8 cellular contexts compared by ENCODE assay signal in the genomic region with DNA sequence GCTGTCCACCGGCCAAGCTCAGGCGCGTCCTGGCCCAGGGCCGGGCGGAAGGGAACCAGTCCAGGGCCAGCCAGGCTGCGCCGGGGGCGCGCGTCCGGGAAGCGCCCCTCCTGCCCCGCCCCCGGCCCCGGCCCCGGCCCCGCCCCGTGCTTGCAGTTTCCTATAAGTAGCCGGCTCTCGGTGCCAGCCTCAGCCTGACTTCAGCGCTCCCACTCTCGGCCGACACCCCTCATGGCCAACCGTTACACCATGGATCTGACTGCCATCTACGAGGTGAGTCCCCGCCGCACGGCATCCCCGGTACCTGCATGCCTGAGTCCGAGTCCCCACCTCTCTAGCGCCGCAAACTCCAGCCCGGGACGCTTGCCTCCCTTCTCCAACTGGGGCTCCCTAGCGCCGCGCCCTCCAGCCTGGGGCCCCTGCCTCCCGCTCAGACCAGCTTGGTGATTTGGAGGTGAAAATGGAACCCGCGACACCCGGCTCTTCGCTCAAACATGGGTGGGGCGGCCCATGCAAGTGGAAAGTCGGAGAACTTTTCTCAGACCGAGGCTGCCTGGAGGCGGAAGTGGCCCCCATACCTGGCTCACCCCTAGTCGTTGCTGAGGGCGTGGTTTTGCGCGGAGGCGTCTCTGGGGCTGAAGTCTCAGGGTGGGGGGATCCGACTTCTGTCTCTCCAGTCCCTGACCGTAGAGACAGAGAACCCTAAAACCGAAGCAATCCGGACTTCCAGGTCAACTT. TPM values are rescaled to one million over a fixed set of nuclear protein-coding genes. Genes with fewer than 3 reads are reported as not detected.
DNase-seq lines count a peak whose midpoint lies in the region; ATAC-seq and TF ChIP-seq lines count a peak whose summit lies in the region.

Gene ZFP36, plus strand, starts transcription at position 192 of the 738 bp plus-strand sequence. Its CDS starts 58 bp downstream, at position 250.

- peaks cover 1 to 59% (median 39%) of the 10 kb centered on the region in 4 donors for H3K4me1 Mint-ChIP-seq in CD4-positive, CD25-positive, alpha-beta regulatory T cell
- peaks cover 57% of the 10 kb centered on the region for H3K4me1 Mint-ChIP-seq in GM23338

- H3K4me3 Mint-ChIP-seq in CD4-positive, CD25-positive, alpha-beta regulatory T cell, result peak within 1 kb of the TSS; percentile 95 to 99 (median 98)
- peak within 1 kb of the TSS; percentile 94 for H3K4me3 Mint-ChIP-seq in GM23338

- peaks cover 20% of the 10 kb centered on the region for H3K36me3 Mint-ChIP-seq in CD4-positive, CD25-positive, alpha-beta regulatory T cell
- peaks cover 17% of the 10 kb centered on the region; the same call in 2 of the 3 replicates for H3K36me3 Mint-ChIP-seq in GM23338 (ENCODE audit: low read depth)

- peaks cover 20% of the 10 kb centered on the region for H3K27me3 Mint-ChIP-seq in CD4-positive, CD25-positive, alpha-beta regulatory T cell
- peaks cover 45% of the 10 kb centered on the region for H3K27me3 Mint-ChIP-seq in GM23338 (ENCODE audit: insufficient read depth, low read depth, poor library complexity)

- no peaks in the 10 kb centered on the region for H3K9me2 ChIP-seq in GM23338 (ENCODE audit: insufficient read depth)

- peaks cover 4% of the 10 kb centered on the region; the same call in 1 of the 2 replicates for H4K20me1 ChIP-seq in GM23338 (replicated peaks; ENCODE audit: insufficient read depth)

- peak within 1 kb of the TSS; percentile 98 to 100 (median 99) for H3K27ac Mint-ChIP-seq in CD4-positive, CD25-positive, alpha-beta regulatory T cell
- peak within 1 kb of the TSS; percentile 92 for H3K27ac Mint-ChIP-seq in GM23338

- peaks cover 19% of the 10 kb centered on the region for H3K36me3 ChIP-seq in CD4-positive, CD25-positive, alpha-beta regulatory T cell (ENCODE audit: control insufficient read depth, insufficient read depth, low read length)
- no peaks in the 10 kb centered on the region for H3K36me3 ChIP-seq in GM23338 (ENCODE audit: insufficient read depth)

- peak; percentile 30 to 33 for ATAC-seq in CD4-positive, CD25-positive, alpha-beta regulatory T cell (ENCODE audit: low read depth in 2 of 2)
- ATAC-seq in GM23338, result peak; percentile 16
- ATAC-seq in GM18909 (IDR thresholded peaks at IDR 0.05; ENCODE audit: poor library complexity, unreplicated experiment), result no peak

- H3K4me1 ChIP-seq in CD4-positive, CD25-positive, alpha-beta regulatory T cell (ENCODE audit: control insufficient read depth, insufficient read depth, low read length, poor library complexity, severe bottlenecking), result peaks cover 82% of the 10 kb centered on the region
- peaks cover 61% of the 10 kb centered on the region for H3K4me1 ChIP-seq in GM23338 (ENCODE audit: insufficient read depth)

- H3K9me3 ChIP-seq in CD4-positive, CD25-positive, alpha-beta regulatory T cell (ENCODE audit: control insufficient read depth in 2 of 2, low read length in 2 of 2), result no peaks in the 10 kb centered on the region

- peak within 1 kb of the TSS; percentile 97 for H3K4me3 ChIP-seq in CD4-positive, CD25-positive, alpha-beta regulatory T cell (ENCODE audit: low read depth, low read length)
- H3K4me3 ChIP-seq in GM23338 (peak within 1 kb of the TSS; percentile 99), choroid plexus epithelial cell (ENCODE audit: low read depth, low read length) (peak within 1 kb of the TSS; percentile 78)

- DNase-seq in CD4-positive, CD25-positive, alpha-beta regulatory T cell, result peak; percentile 85 to 91 (median 89)
- DNase-seq in GM23338 (ENCODE audit: low spot score) (peak; percentile 83), NCI-H446 (lab: John Stamatoyannopoulos, UW) (peak; percentile 60 to 87), choroid plexus epithelial cell (ENCODE audit: low read depth) (peak; percentile 89), left kidney (ENCODE audit: low read depth, low spot score) (peak; percentile 89)
- peak; percentile 87 to 90 for DNase-seq in activated CD4-positive, alpha-beta T cell treated with anti-CD3 and anti-CD28 coated beads for 4 hours
- DNase-seq in stimulated activated CD4-positive, alpha-beta T cell treated with anti-CD3 and anti-CD28 coated beads, Interleukin-2, amount 100 ng/mL, for 24 hours, result peak; percentile 84 to 87

- H2AFZ ChIP-seq in GM23338, result no peak within 1 kb of the TSS

- no peaks in the 10 kb centered on the region for H3K27me3 ChIP-seq in CD4-positive, CD25-positive, alpha-beta regulatory T cell (ENCODE audit: control insufficient read depth, insufficient read depth, low read length)
- no peaks in the 10 kb centered on the region for H3K27me3 ChIP-seq in GM23338 (ENCODE audit: insufficient read depth)

- peak within 1 kb of the TSS; percentile 91 for H3K4me2 ChIP-seq in GM23338

- peak within 1 kb of the TSS; percentile 100 for H3K27ac ChIP-seq in CD4-positive, CD25-positive, alpha-beta regulatory T cell (ENCODE audit: insufficient read depth, low read length, poor library complexity, severe bottlenecking)
- H3K27ac ChIP-seq in GM23338 (ENCODE audit: low read depth), result peak within 1 kb of the TSS; percentile 96

- TF ChIP-seq CTCF in GM23338 (conservative IDR thresholded peaks at IDR 0.05; ENCODE audit: low read depth in 2 of 2), result no peak
- TF ChIP-seq CTCF in choroid plexus epithelial cell (conservative IDR thresholded peaks at IDR 0.05; ENCODE audit: low read depth, low read length), result no peak

- peaks cover 0 to 7% (median 0%) of the 10 kb centered on the region in 7 donors for H3K9me3 Mint-ChIP-seq in CD4-positive, CD25-positive, alpha-beta regulatory T cell
- no peaks in the 10 kb centered on the region; the same call in 2 of the 3 replicates for H3K9me3 Mint-ChIP-seq in GM23338

- peaks cover 46% of the 10 kb centered on the region for H3F3A ChIP-seq in GM23338 (replicated peaks; ENCODE audit: low read depth)

- H3K79me2 ChIP-seq in GM23338 (replicated peaks; ENCODE audit: insufficient read depth), result peaks cover 23% of the 10 kb centered on the region

TF ChIP-seq in GM23338, 12 proteins besides CTCF, POLR2A, EP300 and RAD21:
- TF ChIP-seq, protein P1, sequence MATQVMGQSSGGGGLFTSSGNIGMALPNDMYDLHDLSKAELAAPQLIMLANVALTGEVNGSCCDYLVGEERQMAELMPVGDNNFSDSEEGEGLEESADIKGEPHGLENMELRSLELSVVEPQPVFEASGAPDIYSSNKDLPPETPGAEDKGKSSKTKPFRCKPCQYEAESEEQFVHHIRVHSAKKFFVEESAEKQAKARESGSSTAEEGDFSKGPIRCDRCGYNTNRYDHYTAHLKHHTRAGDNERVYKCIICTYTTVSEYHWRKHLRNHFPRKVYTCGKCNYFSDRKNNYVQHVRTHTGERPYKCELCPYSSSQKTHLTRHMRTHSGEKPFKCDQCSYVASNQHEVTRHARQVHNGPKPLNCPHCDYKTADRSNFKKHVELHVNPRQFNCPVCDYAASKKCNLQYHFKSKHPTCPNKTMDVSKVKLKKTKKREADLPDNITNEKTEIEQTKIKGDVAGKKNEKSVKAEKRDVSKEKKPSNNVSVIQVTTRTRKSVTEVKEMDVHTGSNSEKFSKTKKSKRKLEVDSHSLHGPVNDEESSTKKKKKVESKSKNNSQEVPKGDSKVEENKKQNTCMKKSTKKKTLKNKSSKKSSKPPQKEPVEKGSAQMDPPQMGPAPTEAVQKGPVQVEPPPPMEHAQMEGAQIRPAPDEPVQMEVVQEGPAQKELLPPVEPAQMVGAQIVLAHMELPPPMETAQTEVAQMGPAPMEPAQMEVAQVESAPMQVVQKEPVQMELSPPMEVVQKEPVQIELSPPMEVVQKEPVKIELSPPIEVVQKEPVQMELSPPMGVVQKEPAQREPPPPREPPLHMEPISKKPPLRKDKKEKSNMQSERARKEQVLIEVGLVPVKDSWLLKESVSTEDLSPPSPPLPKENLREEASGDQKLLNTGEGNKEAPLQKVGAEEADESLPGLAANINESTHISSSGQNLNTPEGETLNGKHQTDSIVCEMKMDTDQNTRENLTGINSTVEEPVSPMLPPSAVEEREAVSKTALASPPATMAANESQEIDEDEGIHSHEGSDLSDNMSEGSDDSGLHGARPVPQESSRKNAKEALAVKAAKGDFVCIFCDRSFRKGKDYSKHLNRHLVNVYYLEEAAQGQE (IDR thresholded peaks at IDR 0.05; ENCODE audit: unreplicated experiment), result no peak
- TF ChIP-seq CREB1 (CRISPR knock-in tag; IDR thresholded peaks at IDR 0.05; ENCODE audit: low read depth), result no peak
- TF ChIP-seq POLR2AphosphoS5 (IDR thresholded peaks at IDR 0.05; ENCODE audit: low read depth), result peak; percentile 93
- TF ChIP-seq ZNF114 (CRISPR knock-in tag; IDR thresholded peaks at IDR 0.05), result peak; percentile 99

RNA-seq across cellular contexts. Expression of gene ZFP36, which starts in this region (rescaled TPM):
- total RNA-seq in CD4-positive, CD25-positive, alpha-beta regulatory T cell, result 1,400 TPM
- polyA plus RNA-seq in CD4-positive, CD25-positive, alpha-beta regulatory T cell, result 100 to 1,000 TPM in 3 of 4 donors, 10 to 100 TPM in 1; 89.8 to 134 (median 109) TPM
- 9.5 and 10.6 TPM in 2 replicates for total RNA-seq in GM23338 (2014; rRNA removed; shearing (Covaris generic))
- polyA plus RNA-seq in GM23338 (2016; fragmentation: Nextera tagmentation; extraction: Ambion mirVana), result 27.5 and 27.7 TPM in 2 replicates

Comparison
In these comparisons a context has a peak if more than half of its experiments do, and no peak if none do; other contexts are left out.
1. RNA of gene ZFP36 (total RNA-seq): 1,400 TPM in CD4-positive, CD25-positive, alpha-beta regulatory T cell (single experiment); 9.5 to 10.6 TPM in GM23338; every median in the first group is over 100 times any median in the second.
2. Peak in every context shown above with its lines, with median percentiles within 50 percentile points of each other: DNase-seq and H3K4me3 ChIP-seq.